Comparison of ENCODE assay signal across 9 cellular contexts in the genomic region with DNA sequence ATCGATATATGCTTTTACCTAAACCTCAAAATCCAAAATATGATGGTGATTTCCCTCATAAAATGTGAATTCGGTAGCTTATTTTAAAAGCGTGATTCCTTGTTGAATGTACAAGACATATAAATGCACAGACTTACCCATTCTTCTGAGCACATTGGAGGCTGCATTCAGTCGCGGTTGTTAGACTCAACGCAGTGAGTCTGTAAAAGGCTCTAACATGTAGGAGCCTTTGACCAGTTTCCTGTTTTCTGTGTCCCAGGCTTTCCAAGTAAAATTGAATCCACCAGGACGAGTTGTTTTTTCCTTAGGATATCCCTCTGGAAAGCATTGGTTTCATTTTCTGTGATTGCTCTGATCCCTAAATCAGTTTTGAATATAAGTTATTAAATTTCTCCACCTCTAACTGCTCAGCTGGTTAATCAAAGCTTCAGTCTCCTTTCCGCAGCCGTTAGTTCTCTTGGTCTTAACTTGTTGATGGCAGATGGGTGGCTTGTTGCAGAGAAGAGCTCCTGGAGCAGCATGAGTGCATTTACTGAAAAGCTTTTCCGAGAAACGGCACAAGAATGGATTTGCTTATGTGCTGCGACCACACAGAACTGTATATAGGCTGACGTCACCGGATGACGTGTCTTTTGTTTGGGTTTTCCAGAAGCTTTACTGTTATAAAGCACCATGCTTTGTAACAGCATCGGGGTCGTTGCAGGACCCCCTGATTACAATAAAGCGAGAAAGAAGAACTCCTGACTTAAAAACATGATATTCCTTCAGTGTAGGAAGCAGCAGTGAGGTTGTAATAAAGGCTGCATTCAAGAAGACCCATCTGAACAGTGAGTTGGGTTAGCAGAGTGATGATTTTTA. TPM values are rescaled to one million over a fixed set of nuclear protein-coding genes. Genes with fewer than 3 reads are reported as not detected.
DNase-seq lines count a peak whose midpoint lies in the region; ATAC-seq and TF ChIP-seq lines count a peak whose summit lies in the region.
"Had no signal": no experiment of that assay in that cellular context is flagged by ENCODE, and none has a peak within 500 bp of the region (broad histone marks: within the 10 kb centered on the region; RNA-seq: fewer than 3 reads in every experiment).

A gene with protein sequence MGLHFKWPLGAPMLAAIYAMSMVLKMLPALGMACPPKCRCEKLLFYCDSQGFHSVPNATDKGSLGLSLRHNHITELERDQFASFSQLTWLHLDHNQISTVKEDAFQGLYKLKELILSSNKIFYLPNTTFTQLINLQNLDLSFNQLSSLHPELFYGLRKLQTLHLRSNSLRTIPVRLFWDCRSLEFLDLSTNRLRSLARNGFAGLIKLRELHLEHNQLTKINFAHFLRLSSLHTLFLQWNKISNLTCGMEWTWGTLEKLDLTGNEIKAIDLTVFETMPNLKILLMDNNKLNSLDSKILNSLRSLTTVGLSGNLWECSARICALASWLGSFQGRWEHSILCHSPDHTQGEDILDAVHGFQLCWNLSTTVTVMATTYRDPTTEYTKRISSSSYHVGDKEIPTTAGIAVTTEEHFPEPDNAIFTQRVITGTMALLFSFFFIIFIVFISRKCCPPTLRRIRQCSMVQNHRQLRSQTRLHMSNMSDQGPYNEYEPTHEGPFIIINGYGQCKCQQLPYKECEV (minus strand): TSS at position 565 of the 858 bp plus-strand sequence. CDS start 424 bp downstream, at position 141.

- no peaks in the 10 kb centered on the region for H3K36me3 ChIP-seq in BJ (ENCODE audit: control insufficient read depth, insufficient read depth, low read length)

- H3K36me3 Mint-ChIP-seq in natural killer cell: no peaks in the 10 kb centered on the region

- POLR2A ChIA-PET in BJ (lab: Charles Lee): interaction anchor here (0.6 kb wide), 1 partner anchor 203 kb away, joined by 3 read pairs; no protein-coding TSS in a partner anchor

- peak within 1 kb of the TSS; percentile 33 for H3K4me3 ChIP-seq in BJ (ENCODE audit: low read depth, low read length)
- H3K4me3 ChIP-seq in epithelial cell of esophagus (ENCODE audit: low read length): no peak within 1 kb of the TSS

- H3K27me3 Mint-ChIP-seq in natural killer cell (ENCODE audit: low read depth in 2 of 2): peaks cover 6 to 10% of the 10 kb centered on the region in 2 donors

- H3K27ac Mint-ChIP-seq in natural killer cell: no peak within 1 kb of the TSS

- peaks cover 0 to 11% of the 10 kb centered on the region in 2 donors for H3K4me1 Mint-ChIP-seq in natural killer cell

- no peak within 1 kb of the TSS for H3K4me3 Mint-ChIP-seq in natural killer cell

- DNase-seq in BJ (ENCODE audit: low read depth) (peak; percentile 24), NCI-H524 treated with DMSO at 0.1 percent for 48 hours (lab: John Stamatoyannopoulos, UW) (peak; percentile 66), epithelial cell of esophagus (ENCODE audit: low read depth) (peak; percentile 71), non-pigmented ciliary epithelial cell (ENCODE audit: low read depth) (peak; percentile 66), natural killer cell (no peak), DMS114 treated with DMSO at 0.1 percent for 48 hours (lab: John Stamatoyannopoulos, UW; ENCODE audit: unreplicated experiment) (no peak)
- DNase-seq in activated CD4-positive, CD25-positive, alpha-beta regulatory T cell treated with anti-CD3 and anti-CD28 coated beads, Interleukin-2, amount 50 U/mL, for 72 hours: no peak
- DNase-seq: NCI-H2107 had no signal

- CTCF ChIA-PET in BJ (lab: Yijun Ruan, JAX): interaction anchor here (0.6 to 2.4 kb wide), 3 partner anchors 11 to 17 kb away, joined by 3 to 6 read pairs (median 5); no protein-coding TSS in a partner anchor

- no peaks in the 10 kb centered on the region for H3K27me3 ChIP-seq in BJ (ENCODE audit: control insufficient read depth, insufficient read depth, low read length)

- TF ChIP-seq CTCF in BJ (IDR thresholded peaks at IDR 0.05; ENCODE audit: insufficient read depth, low read depth, low read length) (no peak), epithelial cell of esophagus (IDR thresholded peaks at IDR 0.05; ENCODE audit: insufficient read depth, low read depth, low read length, missing control alignments) (no peak), natural killer cell (IDR thresholded peaks at IDR 0.05) (no peak)

- ATAC-seq in HG03159 (IDR thresholded peaks at IDR 0.05; ENCODE audit: unreplicated experiment): no peak
- ATAC-seq in natural killer cell: no peak

- intact Hi-C loops in natural killer cell (cut with micrococcal nuclease): no loop called here

- no peaks in the 10 kb centered on the region for H3K9me3 Mint-ChIP-seq in natural killer cell

RNA-seq across cellular contexts. Expression of the gene that starts here (rescaled TPM):
- 0.02 and 0.07 TPM in 2 replicates for polyA plus RNA-seq in BJ (2011; rRNA removed)
- polyA minus RNA-seq in BJ (2011; rRNA and poly(A)+ RNA removed): 0.05 and 0.33 TPM in 2 replicates
- under 1 TPM; 0.07 to 0.43 (median 0.35) TPM for total RNA-seq in natural killer cell

Comparison
In these comparisons a context has a peak if more than half of its experiments do, and no peak if none do; other contexts are left out.
1. Peak in DNase-seq and H3K4me3 ChIP-seq in BJ; RNA of the gene not detected or under 1 TPM.
2. DNase-seq: peak in NCI-H524 treated with DMSO at 0.1 percent for 48 hours (single experiment), epithelial cell of esophagus (single experiment) and non-pigmented ciliary epithelial cell (single experiment); none in natural killer cell (single experiment), DMS114 treated with DMSO at 0.1 percent for 48 hours (single experiment) and activated CD4-positive, CD25-positive, alpha-beta regulatory T cell treated with anti-CD3 and anti-CD28 coated beads, Interleukin-2, amount 50 U/mL, for 72 hours (single experiment).